In genomic region chr2:73284296-73285161, GRCh38 we compare ENCODE assay signal across 8 cellular contexts. TPM values are rescaled to one million over a fixed set of nuclear protein-coding genes. Genes with fewer than 3 reads are reported as not detected.
DNase-seq lines count a peak whose midpoint lies in the region; ATAC-seq and TF ChIP-seq lines count a peak whose summit lies in the region.

TSS of gene FBXO41 (minus strand) at chr2:73284478. CDS start at chr2:73269630, 14,848 bp downstream.

- H4K20me1 ChIP-seq in BLaER1 (peaks cover 41% of the 10 kb centered on the region), OCI-LY1 (ENCODE audit: insufficient read depth, low read length) (no peaks in the 10 kb centered on the region), fibroblast of lung (ENCODE audit: control insufficient read depth, extremely low read depth, insufficient read depth, low read length) (no peaks in the 10 kb centered on the region)

- H3K36me3 ChIP-seq in BLaER1 = peaks cover 18% of the 10 kb centered on the region
- H3K36me3 ChIP-seq in OCI-LY1 (ENCODE audit: insufficient read depth, low read length) = peaks cover 15% of the 10 kb centered on the region; the same call in 1 of the 2 replicates
- no peaks in the 10 kb centered on the region for H3K36me3 ChIP-seq in fibroblast of lung (ENCODE audit: control insufficient read depth, insufficient read depth, low read length)
- H3K36me3 ChIP-seq in tibial nerve = no peaks in the 10 kb centered on the region

- no peak within 1 kb of the TSS for H2AFZ ChIP-seq in OCI-LY1 (ENCODE audit: low read length)
- peak within 1 kb of the TSS; percentile 46 for H2AFZ ChIP-seq in fibroblast of lung (ENCODE audit: low read length)

- H3K9me3 ChIP-seq in BLaER1 (no peaks in the 10 kb centered on the region), OCI-LY1 (ENCODE audit: low read length) (no peaks in the 10 kb centered on the region), fibroblast of lung (ENCODE audit: control insufficient read depth, insufficient read depth, low read depth, low read length) (no peaks in the 10 kb centered on the region), tibial nerve (no peaks in the 10 kb centered on the region)

- no peaks in the 10 kb centered on the region for H3K9me2 ChIP-seq in OCI-LY1 (ENCODE audit: low read depth, low read length)

- H3K9ac ChIP-seq in BLaER1 (peak within 1 kb of the TSS; percentile 95), OCI-LY1 (ENCODE audit: low read length) (peak within 1 kb of the TSS; percentile 87), fibroblast of lung (ENCODE audit: insufficient read depth, low read length) (no peak within 1 kb of the TSS)

- H3K27ac ChIP-seq in BLaER1 (peak within 1 kb of the TSS; percentile 97), OCI-LY1 (ENCODE audit: low read depth, low read length, poor library complexity, severe bottlenecking) (peak within 1 kb of the TSS; percentile 89), fibroblast of lung (ENCODE audit: insufficient read depth, low read length) (no peak within 1 kb of the TSS), tibial nerve (peak within 1 kb of the TSS in 1 of 4 donors; percentile 29)

- TF ChIP-seq CTCF in OCI-LY1 (IDR thresholded peaks at IDR 0.05; ENCODE audit: low read length) (no peak), fibroblast of lung (conservative IDR thresholded peaks at IDR 0.05 in 1 of 2, IDR thresholded peaks at IDR 0.05 in 1 of 2; ENCODE audit: low read depth in 1 of 2, low read length in 2 of 2) (no peak), omental fat pad (IDR thresholded peaks at IDR 0.05) (no peak), tibial nerve (IDR thresholded peaks at IDR 0.05) (no peak)

- H3K4me2 ChIP-seq in BLaER1 (peak within 1 kb of the TSS; percentile 85), OCI-LY1 (ENCODE audit: low read length) (peak within 1 kb of the TSS; percentile 72), fibroblast of lung (ENCODE audit: extremely low read depth, insufficient read depth, low read length) (peak within 1 kb of the TSS; percentile 66)

- H3K4me1 ChIP-seq in BLaER1 (peaks cover 33% of the 10 kb centered on the region), OCI-LY1 (ENCODE audit: insufficient read depth, low read length, severe bottlenecking) (peaks cover 21% of the 10 kb centered on the region), fibroblast of lung (ENCODE audit: control insufficient read depth, extremely low read depth, insufficient read depth, low read length) (no peaks in the 10 kb centered on the region), tibial nerve (peaks cover 0 to 22% (median 6%) of the 10 kb centered on the region in 4 donors)

- TF ChIP-seq EP300 in tibial nerve (IDR thresholded peaks at IDR 0.05) = no peak

- no peak for TF ChIP-seq POLR2A in tibial nerve (IDR thresholded peaks at IDR 0.05)

- WGBS in tibial nerve, 2 donors = 1 to 4% methylated on average over 37 to 38 of the region's 69 CpGs

- H3K4me3 ChIP-seq in BLaER1 (peak within 1 kb of the TSS; percentile 90), OCI-LY1 (ENCODE audit: low read depth, low read length, poor library complexity, severe bottlenecking) (peak within 1 kb of the TSS; percentile 82), fibroblast of lung (replicated peaks in 1 of 4; ENCODE audit: control extremely low read depth in 1 of 4, insufficient read depth in 1 of 4, low read depth in 3 of 4, low read length in 4 of 4) (peak within 1 kb of the TSS; percentile 36 to 63 (median 50)), tibial nerve (peak within 1 kb of the TSS; percentile 42 to 66 (median 52))

- ATAC-seq in GM19025 (IDR thresholded peaks at IDR 0.05; ENCODE audit: low read depth, unreplicated experiment) (peak; percentile 68), HG03159 (IDR thresholded peaks at IDR 0.05; ENCODE audit: unreplicated experiment) (peak; percentile 65), omental fat pad (ENCODE audit: low FRiP score) (peak; percentile 65)

- H3K27me3 ChIP-seq in BLaER1 (no peaks in the 10 kb centered on the region), OCI-LY1 (ENCODE audit: insufficient read depth, low read length) (no peaks in the 10 kb centered on the region), fibroblast of lung (ENCODE audit: control insufficient read depth, insufficient read depth, low read length) (peaks cover 25% of the 10 kb centered on the region), tibial nerve (peaks cover 0 to 56% of the 10 kb centered on the region in 2 donors)

- DNase-seq in activated T-cell treated with anti-CD3 and anti-CD28 coated beads for 4 hours (peak; percentile 76), fibroblast of lung (ENCODE audit: low read depth in 2 of 2) (peak; percentile 26 to 30), omental fat pad (ENCODE audit: low spot score) (no peak), tibial nerve (ENCODE audit: low spot score in 2 of 2) (no peak)

- H3K79me2 ChIP-seq in OCI-LY1 (ENCODE audit: insufficient read depth, low read length) (peaks cover 28% of the 10 kb centered on the region), fibroblast of lung (ENCODE audit: control insufficient read depth, insufficient read depth, low read length) (no peaks in the 10 kb centered on the region)

- no peaks in the 10 kb centered on the region for H3F3A ChIP-seq in OCI-LY1 (ENCODE audit: insufficient read depth, low read length)

RNA-seq across cellular contexts. Expression of gene FBXO41, which starts in this region (rescaled TPM):
- total RNA-seq in fibroblast of lung (0.77 and 1.2 TPM in 2 replicates), omental fat pad (1 to 10 TPM; 1.1 to 3.1 (median 2.0) TPM), tibial nerve (10 to 100 TPM in 1 of 4 donors, 1 to 10 TPM in 2, under 1 TPM in 1; 0.84 to 13.9 (median 4.4) TPM)
- 0.38 and 0.51 TPM in 2 replicates for polyA plus RNA-seq in fibroblast of lung
- 0.30 and 0.58 TPM in 2 replicates for polyA plus RNA-seq in fibroblast of lung (2012)
- polyA minus RNA-seq in fibroblast of lung (ENCODE audit: low replicate concordance) = 0.89 and 1.1 TPM in 2 replicates

Comparison
In these comparisons a context has a peak if more than half of its experiments do, and no peak if none do; other contexts are left out.
1. DNase-seq: peak in activated T-cell treated with anti-CD3 and anti-CD28 coated beads for 4 hours (single experiment) and fibroblast of lung (2 of 2); none in omental fat pad (single experiment) and tibial nerve (0 of 2).
2. Peak in every context shown above with its lines, with median percentiles within 50 percentile points of each other: H3K4me2 ChIP-seq, H3K4me3 ChIP-seq and ATAC-seq.